In the genomic region with DNA sequence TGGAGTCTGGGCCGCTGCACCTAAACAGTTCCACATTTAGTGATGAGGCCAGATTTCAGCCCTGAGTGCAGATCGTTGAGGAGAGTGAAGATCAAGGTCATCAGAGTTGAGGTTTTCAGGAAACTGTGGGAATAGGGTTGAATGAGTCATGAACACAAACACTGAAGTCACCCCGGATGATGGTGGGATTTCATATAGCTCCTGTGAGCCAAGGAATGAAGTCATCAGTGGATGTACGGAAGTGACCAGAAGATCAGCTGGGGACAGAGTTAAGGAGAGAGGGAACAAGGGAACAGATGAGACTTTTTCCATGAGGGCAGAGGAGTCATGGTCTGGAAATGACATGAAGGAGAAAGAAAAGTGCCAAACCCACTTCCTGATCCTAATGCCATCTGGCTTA, we compare ENCODE assay signal across 10 cellular contexts. TPM values are rescaled to one million over a fixed set of nuclear protein-coding genes. Genes with fewer than 3 reads are reported as not detected.
A peak's percentile ranks its signal among the peaks of the same experiment; 100 is the strongest.
DNase-seq lines count a peak whose midpoint lies in the region; ATAC-seq, FAIRE-seq and TF ChIP-seq lines count a peak whose summit lies in the region.
"Had no signal": no experiment of that assay in that cellular context is flagged by ENCODE, and none has a peak within 500 bp of the region (broad histone marks: within the 10 kb centered on the region; RNA-seq: fewer than 3 reads in every experiment).

No MANE protein-coding gene starts in this region.

- H3F3A ChIP-seq in PC-9 (ENCODE audit: insufficient read depth, low read depth): peaks cover 34% of the 10 kb centered on the region

- no peaks in the 10 kb centered on the region for H3K9me2 ChIP-seq in PC-9 (ENCODE audit: insufficient read depth)

- peaks cover 40% of the 10 kb centered on the region for H3K4me1 ChIP-seq in PC-9 (replicated peaks; ENCODE audit: insufficient read depth)

- intact Hi-C loops in PC-9 (cut with micrococcal nuclease; ENCODE audit: unreplicated experiment): loop anchor here (1.0 to 5.0 kb wide), 6 partner anchors 24 to 471 kb away; a partner anchor contains a TSS

- CTCF ChIA-PET in PC-9 (lab: Charles Lee): interaction anchor here (1.1 kb wide), 1 partner anchor 242 kb away, joined by 3 read pairs; no protein-coding TSS in a partner anchor

- no peak for FAIRE-seq in GM19239 (lab: Jason Lieb, UNC)

- ATAC-seq in GM21619 (IDR thresholded peaks at IDR 0.05; ENCODE audit: unreplicated experiment): no peak
- no peak for ATAC-seq in HG02885 (IDR thresholded peaks at IDR 0.05; ENCODE audit: poor library complexity, unreplicated experiment)

- no peaks in the 10 kb centered on the region; the same call in 1 of the 2 replicates for H3K36me3 ChIP-seq in PC-9 (ENCODE audit: low read depth)

- H4K20me1 ChIP-seq in PC-9 (ENCODE audit: insufficient read depth): no peaks in the 10 kb centered on the region

- peak overlapping the region; percentile 61 for H3K27ac ChIP-seq in PC-9

- H3K79me2 ChIP-seq in PC-9 (ENCODE audit: low read depth): peaks cover 4% of the 10 kb centered on the region; the same call in 1 of the 2 replicates

- no peaks in the 10 kb centered on the region for H3K9me3 ChIP-seq in PC-9 (ENCODE audit: insufficient read depth, low read depth)

- TF ChIP-seq CTCF in PC-9 (conservative IDR thresholded peaks at IDR 0.05) (no peak), epithelial cell of proximal tubule (conservative IDR thresholded peaks at IDR 0.05; ENCODE audit: low read depth, low read length) (no peak)

- H3K4me3 ChIP-seq in PC-9 (no peak overlapping the region), epithelial cell of proximal tubule (ENCODE audit: low read depth, low read length) (no peak overlapping the region)

- H3K4me2 ChIP-seq in PC-9: peak overlapping the region; percentile 43

- DNase-seq in COLO829 (ENCODE audit: low spot score): peak; percentile 81
- DNase-seq in PC-9: peak; percentile 39 to 92
- DNase-seq in epithelial cell of proximal tubule (ENCODE audit: low read depth): peak; percentile 91
- peak; percentile 96 for DNase-seq in myocyte (ENCODE audit: low read depth)
- no peak for DNase-seq in GM19239 (ENCODE audit: insufficient read length, low spot score)
- no peak for DNase-seq in NCI-H2081 treated with DMSO at 0.1 percent for 48 hours (lab: John Stamatoyannopoulos, UW)
- DNase-seq: central memory CD4-positive, alpha-beta T cell; midbrain had no signal

- H3K27me3 ChIP-seq in PC-9 (ENCODE audit: insufficient read depth, low read depth): no peaks in the 10 kb centered on the region

- POLR2A ChIA-PET in PC-9 (lab: Charles Lee; ENCODE audit: unreplicated experiment): no interaction called here

- BruUV-seq in PC-9 (replicated peaks; lab: Mats Ljungman, UMichigan): no TSS peak

- no peak overlapping the region for H2AFZ ChIP-seq in PC-9

RNA-seq across cellular contexts. Expression of a gene that starts 36.5 kb away (rescaled TPM):
- total RNA-seq in PC-9 (2021) (2.1 and 3.1 TPM in 2 replicates), epithelial cell of proximal tubule (2.8 and 3.8 TPM in 2 replicates), myocyte (24.1 and 26.6 TPM in 2 replicates)
- polyA plus RNA-seq in myocyte (2012): 17.2 TPM

Comparison
In these comparisons a context has a peak if more than half of its experiments do, and no peak if none do; other contexts are left out.
1. DNase-seq: peak in COLO829 (single experiment), PC-9 (2 of 2), epithelial cell of proximal tubule (single experiment) and myocyte (single experiment); none in GM19239 (single experiment) and NCI-H2081 treated with DMSO at 0.1 percent for 48 hours (single experiment).